In genomic region chrX:16708016-16708415, GRCh38 we compare ENCODE assay signal across 27 cellular contexts. TPM values are rescaled to one million over a fixed set of nuclear protein-coding genes. Genes with fewer than 3 reads are reported as not detected.
"Had no signal": no experiment of that assay in that cellular context is flagged by ENCODE, and none has a peak within 500 bp of the region (broad histone marks: within the 10 kb centered on the region; RNA-seq: fewer than 3 reads in every experiment).

No MANE protein-coding gene starts in this region.

- H3K36me3 Mint-ChIP-seq: natural killer cell had no signal

- H2AFZ ChIP-seq: neural progenitor cell had no signal

- H3K4me3 ChIP-seq: heart left ventricle, mucosa of descending colon, neural progenitor cell, ovary, right atrium auricular region, sigmoid colon, skin epidermis, testis, transverse colon had no signal

- ATAC-seq: esophagus mucosa; heart left ventricle; mucosa of descending colon; natural killer cell; stimulated activated naive B cell treated with anti-CD40 and anti-IgM and Interleukin-4, amounts not matched to agents 10 μg/mL and 1 μg/mL and 100 μg/mL, for 72 hours; stimulated activated naive CD8-positive, alpha-beta T cell treated with anti-CD3 and anti-CD28 coated beads, Interleukin-15, amount 100 ng/mL, for 72 hours had no signal

- DNase-seq: effector memory CD4-positive, alpha-beta T cell; heart left ventricle; hippocampal formation; kidney glomerular epithelial cell; mucosa of descending colon; natural killer cell; nucleus accumbens; ovary; sigmoid colon; stimulated activated CD4-positive, alpha-beta T cell treated with anti-CD3 and anti-CD28 coated beads, Interleukin-2, amount 100 ng/mL, for 24 hours; stimulated activated CD4-positive, alpha-beta T cell treated with anti-CD3 and anti-CD28 coated beads, Interleukin-4, amount 100 ng/mL, for 4 hours; stimulated activated naive B cell treated with anti-CD40 and anti-IgM and Interleukin-4, amounts not matched to agents 10 μg/mL and 1 μg/mL and 100 μg/mL, for 72 hours; stimulated activated naive CD8-positive, alpha-beta T cell treated with anti-CD3 and anti-CD28 coated beads, Interleukin-15, amount 100 ng/mL, for 72 hours; testis; transverse colon had no signal

- H3K27ac Mint-ChIP-seq: natural killer cell; neural progenitor cell; stimulated activated naive B cell treated with anti-CD40 and anti-IgM and Interleukin-4, amounts not matched to agents 10 μg/mL and 1 μg/mL and 100 μg/mL, for 72 hours; stimulated activated naive CD8-positive, alpha-beta T cell treated with anti-CD3 and anti-CD28 coated beads, Interleukin-15, amount 100 ng/mL, for 72 hours had no signal

- H3K27me3 Mint-ChIP-seq: stimulated activated naive CD8-positive, alpha-beta T cell treated with anti-CD3 and anti-CD28 coated beads, Interleukin-15, amount 100 ng/mL, for 72 hours had no signal

- H3K9me3 ChIP-seq: heart left ventricle, mucosa of descending colon, ovary, right atrium auricular region, sigmoid colon, testis, transverse colon had no signal

- H3K36me3 ChIP-seq: ovary, right atrium auricular region, sigmoid colon, transverse colon had no signal

- H3K4me3 Mint-ChIP-seq: natural killer cell; neural progenitor cell; stimulated activated naive B cell treated with anti-CD40 and anti-IgM and Interleukin-4, amounts not matched to agents 10 μg/mL and 1 μg/mL and 100 μg/mL, for 72 hours; stimulated activated naive CD8-positive, alpha-beta T cell treated with anti-CD3 and anti-CD28 coated beads, Interleukin-15, amount 100 ng/mL, for 72 hours had no signal

- H3K27me3 ChIP-seq: neural progenitor cell, ovary, testis, transverse colon had no signal

- H3K4me1 ChIP-seq: testis had no signal

- H3K9me3 Mint-ChIP-seq: natural killer cell; neural progenitor cell; stimulated activated naive B cell treated with anti-CD40 and anti-IgM and Interleukin-4, amounts not matched to agents 10 μg/mL and 1 μg/mL and 100 μg/mL, for 72 hours; stimulated activated naive CD8-positive, alpha-beta T cell treated with anti-CD3 and anti-CD28 coated beads, Interleukin-15, amount 100 ng/mL, for 72 hours had no signal

- H3K9ac ChIP-seq: neural progenitor cell had no signal

- H3K4me2 ChIP-seq: neural progenitor cell had no signal

- H3K27ac ChIP-seq: heart left ventricle, neural progenitor cell, ovary, right atrium auricular region, sigmoid colon, skin epidermis, testis, transverse colon had no signal

RNA-seq across cellular contexts. Expression of gene S100G, which starts 58.1 kb away (rescaled TPM):
- total RNA-seq: esophagus mucosa, fibroblast of lung, frontal cortex, glomerular endothelial cell, heart left ventricle, liver, lung microvascular endothelial cell, mucosa of descending colon, natural killer cell, ovary, posterior vena cava, right atrium auricular region, sigmoid colon, subcutaneous adipose tissue, testis, transverse colon, ureter had no signal
